In the genomic region with DNA sequence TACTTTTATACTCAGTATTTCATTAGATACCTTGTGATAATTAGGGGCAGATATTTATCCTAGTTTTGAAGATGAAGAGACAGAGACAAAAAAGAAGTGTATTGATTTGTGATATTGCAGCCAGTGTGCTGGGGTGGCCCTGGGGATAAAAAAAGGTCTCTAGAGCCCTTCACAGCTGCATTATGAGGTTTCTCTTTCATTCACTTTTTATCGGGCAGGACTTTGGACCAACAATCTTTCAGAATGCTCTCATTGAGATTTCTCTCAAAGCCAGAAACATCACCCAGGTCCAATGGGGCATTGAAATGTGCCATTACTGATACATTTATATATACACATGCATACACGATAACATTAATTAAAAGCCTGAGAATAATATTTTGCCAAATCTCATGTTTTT, we compare ENCODE assay signal across 11 cellular contexts. TPM values are rescaled to one million over a fixed set of nuclear protein-coding genes. Genes with fewer than 3 reads are reported as not detected.
DNase-seq lines count a peak whose midpoint lies in the region; ATAC-seq and TF ChIP-seq lines count a peak whose summit lies in the region.
"Had no signal": no experiment of that assay in that cellular context is flagged by ENCODE, and none has a peak within 500 bp of the region (broad histone marks: within the 10 kb centered on the region; RNA-seq: fewer than 3 reads in every experiment).

No MANE protein-coding gene starts in this region.

- H3K27me3 Mint-ChIP-seq in activated CD8-positive, alpha-beta T cell treated with anti-CD3 and anti-CD28 coated beads for 36 hours: no peaks in the 10 kb centered on the region

- H3K4me1 Mint-ChIP-seq in activated CD8-positive, alpha-beta T cell treated with anti-CD3 and anti-CD28 coated beads for 36 hours (ENCODE audit: low read depth): peaks cover 14% of the 10 kb centered on the region

- no peak for TF ChIP-seq CTCF in activated CD8-positive, alpha-beta T cell treated with anti-CD3 and anti-CD28 coated beads for 36 hours (IDR thresholded peaks at IDR 0.05)
- no peak for TF ChIP-seq CTCF in left ventricle myocardium inferior (IDR thresholded peaks at IDR 0.05; ENCODE audit: borderline replicate concordance)
- TF ChIP-seq CTCF in body of pancreas (IDR thresholded peaks at IDR 0.05): no peak

- CTCF ChIA-PET in activated CD8-positive, alpha-beta T cell treated with anti-CD3 and anti-CD28 coated beads for 36 hours (lab: Charles Lee): interaction anchor here (0.8 to 1.5 kb wide), 4 partner anchors 12 to 25 kb away, joined by 3 to 12 read pairs (median 4); no protein-coding TSS in a partner anchor

- H3K9me3 ChIP-seq in left ventricle myocardium inferior (replicated peaks): no peaks in the 10 kb centered on the region
- H3K9me3 ChIP-seq in body of pancreas: no peaks in the 10 kb centered on the region
- H3K9me3 ChIP-seq: right lobe of liver had no signal

- no peak for TF ChIP-seq POLR2A in body of pancreas (IDR thresholded peaks at IDR 0.05)

- H3K4me1 ChIP-seq in left ventricle myocardium inferior (peaks cover 11% of the 10 kb centered on the region), body of pancreas (no peaks in the 10 kb centered on the region)
- H3K4me1 ChIP-seq: right lobe of liver had no signal

- H3K9me3 Mint-ChIP-seq in activated CD8-positive, alpha-beta T cell treated with anti-CD3 and anti-CD28 coated beads for 36 hours: no peaks in the 10 kb centered on the region

- H3K27ac ChIP-seq in left ventricle myocardium inferior (replicated peaks) (no peak overlapping the region), body of pancreas (no peak overlapping the region)
- H3K27ac ChIP-seq: right lobe of liver had no signal

- 59 to 71% methylated on average over 2 of the region's 2 CpGs for WGBS in body of pancreas, 2 donors

- H3K36me3 Mint-ChIP-seq in activated CD8-positive, alpha-beta T cell treated with anti-CD3 and anti-CD28 coated beads for 36 hours (ENCODE audit: low read depth): peaks cover 39% of the 10 kb centered on the region

- no peak for DNase-seq in activated CD8-positive, alpha-beta T cell treated with anti-CD3 and anti-CD28 coated beads for 36 hours
- no peak for DNase-seq in NCI-H2029 treated with DMSO at 0.1 percent for 48 hours (lab: John Stamatoyannopoulos, UW)
- no peak for DNase-seq in left ventricle myocardium inferior
- DNase-seq in T-helper 9 cell: no peak
- no peak for DNase-seq in body of pancreas
- DNase-seq: aorta, right lobe of liver, SHP77 treated with DMSO at 0.1 percent for 48 hours had no signal

- ATAC-seq in GM18520 (IDR thresholded peaks at IDR 0.05; ENCODE audit: unreplicated experiment): peak; percentile 38
- ATAC-seq in GM19463 (IDR thresholded peaks at IDR 0.05; ENCODE audit: unreplicated experiment): peak; percentile 67
- ATAC-seq in HG02943 (IDR thresholded peaks at IDR 0.05; ENCODE audit: low read depth, unreplicated experiment): peak; percentile 75
- ATAC-seq in activated CD8-positive, alpha-beta T cell treated with anti-CD3 and anti-CD28 coated beads for 36 hours: peak; percentile 7
- ATAC-seq in body of pancreas: no peak

- H3K36me3 ChIP-seq in left ventricle myocardium inferior: peaks cover 67% of the 10 kb centered on the region
- peaks cover 0 to 7% of the 10 kb centered on the region in 2 donors for H3K36me3 ChIP-seq in body of pancreas (replicated peaks in 1 of 2; ENCODE audit: insufficient read depth in 1 of 2, low read depth in 2 of 2)

- intact Hi-C loops in activated CD8-positive, alpha-beta T cell treated with anti-CD3 and anti-CD28 coated beads for 36 hours (cut with micrococcal nuclease): no loop called here
- intact Hi-C loops in left ventricle myocardium inferior (cut with micrococcal nuclease) (no loop called here), body of pancreas (cut with DNase I) (no loop called here)

- peak overlapping the region; percentile 63 for H3K27ac Mint-ChIP-seq in activated CD8-positive, alpha-beta T cell treated with anti-CD3 and anti-CD28 coated beads for 36 hours

- POLR2A ChIA-PET in activated CD8-positive, alpha-beta T cell treated with anti-CD3 and anti-CD28 coated beads for 36 hours (lab: Charles Lee): interaction anchor here (2.1 kb wide), 1 partner anchor 20 kb away, joined by 8 read pairs; a partner anchor contains a TSS

- H3K4me3 Mint-ChIP-seq in activated CD8-positive, alpha-beta T cell treated with anti-CD3 and anti-CD28 coated beads for 36 hours: no peak overlapping the region

- H3K4me3 ChIP-seq in left ventricle myocardium inferior: no peak overlapping the region
- no peak overlapping the region for H3K4me3 ChIP-seq in body of pancreas
- H3K4me3 ChIP-seq: right lobe of liver had no signal

- no peaks in the 10 kb centered on the region for H3K27me3 ChIP-seq in left ventricle myocardium inferior (ENCODE audit: low read depth)
- H3K27me3 ChIP-seq in body of pancreas: no peaks in the 10 kb centered on the region
- H3K27me3 ChIP-seq: right lobe of liver had no signal

RNA-seq across cellular contexts. Expression of a gene that starts 20.5 kb away (rescaled TPM):
- 10 to 100 TPM; 77.6 to 89.8 TPM for total RNA-seq in activated CD8-positive, alpha-beta T cell treated with anti-CD3 and anti-CD28 coated beads for 36 hours
- 70.3 TPM for total RNA-seq in left ventricle myocardium inferior
- total RNA-seq in body of pancreas: 10 to 100 TPM; 20.2 to 21.4 TPM

RNA-seq across cellular contexts. Expression of a gene that starts 36.0 kb away (rescaled TPM):
- total RNA-seq in activated CD8-positive, alpha-beta T cell treated with anti-CD3 and anti-CD28 coated beads for 36 hours: 100 to 1,000 TPM; 130 to 136 TPM
- 71.6 TPM for total RNA-seq in left ventricle myocardium inferior
- 100 to 1,000 TPM in 1 of 2 donors, 10 to 100 TPM in 1; 58.7 to 126 TPM for total RNA-seq in body of pancreas

RNA-seq across cellular contexts. Expression of a gene that starts 36.3 kb away (rescaled TPM):
- 100 to 1,000 TPM; 115 TPM for total RNA-seq in activated CD8-positive, alpha-beta T cell treated with anti-CD3 and anti-CD28 coated beads for 36 hours
- 20.4 TPM for total RNA-seq in left ventricle myocardium inferior
- total RNA-seq in body of pancreas: 1,000 to 10,000 TPM in 1 of 2 donors, 100 to 1,000 TPM in 1; 277 to 1,534 TPM
